In the genomic region with DNA sequence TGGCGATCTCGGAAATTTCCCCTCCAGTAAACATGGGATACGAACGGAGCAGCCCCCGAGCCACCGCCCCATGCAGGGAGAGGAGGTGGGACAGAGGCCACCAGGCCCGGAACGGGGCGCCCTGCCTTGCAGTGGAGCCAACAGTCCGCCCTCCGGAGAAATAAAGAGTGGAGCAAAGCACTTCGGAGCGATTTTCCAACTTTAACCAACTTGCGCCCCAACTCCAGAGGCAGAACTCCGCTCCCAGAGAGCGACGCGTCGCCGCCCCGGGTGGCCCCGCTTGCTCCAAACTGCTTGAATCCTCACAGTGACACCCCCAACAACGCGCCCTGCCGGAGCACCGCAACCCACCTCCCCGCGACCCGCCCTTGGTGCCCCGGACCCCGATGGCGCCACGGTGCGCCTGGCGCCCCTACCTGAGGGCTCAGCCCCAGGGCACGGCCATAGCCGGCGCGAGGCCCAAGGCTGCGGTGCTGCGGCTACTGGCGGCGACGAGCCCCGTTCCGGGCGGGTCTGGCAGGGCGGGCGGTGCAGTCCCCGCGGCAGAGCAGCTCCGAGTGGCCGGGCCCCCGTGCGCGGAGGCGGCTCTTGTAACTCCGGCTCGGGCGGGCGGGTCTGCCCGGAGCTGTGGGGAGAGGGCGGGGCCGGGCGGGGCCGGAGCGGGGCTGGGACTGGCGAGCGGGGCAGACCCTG, we compare ENCODE assay signal across 1 cellular context.
TF ChIP-seq lines count a peak whose summit lies in the region.

A gene with protein sequence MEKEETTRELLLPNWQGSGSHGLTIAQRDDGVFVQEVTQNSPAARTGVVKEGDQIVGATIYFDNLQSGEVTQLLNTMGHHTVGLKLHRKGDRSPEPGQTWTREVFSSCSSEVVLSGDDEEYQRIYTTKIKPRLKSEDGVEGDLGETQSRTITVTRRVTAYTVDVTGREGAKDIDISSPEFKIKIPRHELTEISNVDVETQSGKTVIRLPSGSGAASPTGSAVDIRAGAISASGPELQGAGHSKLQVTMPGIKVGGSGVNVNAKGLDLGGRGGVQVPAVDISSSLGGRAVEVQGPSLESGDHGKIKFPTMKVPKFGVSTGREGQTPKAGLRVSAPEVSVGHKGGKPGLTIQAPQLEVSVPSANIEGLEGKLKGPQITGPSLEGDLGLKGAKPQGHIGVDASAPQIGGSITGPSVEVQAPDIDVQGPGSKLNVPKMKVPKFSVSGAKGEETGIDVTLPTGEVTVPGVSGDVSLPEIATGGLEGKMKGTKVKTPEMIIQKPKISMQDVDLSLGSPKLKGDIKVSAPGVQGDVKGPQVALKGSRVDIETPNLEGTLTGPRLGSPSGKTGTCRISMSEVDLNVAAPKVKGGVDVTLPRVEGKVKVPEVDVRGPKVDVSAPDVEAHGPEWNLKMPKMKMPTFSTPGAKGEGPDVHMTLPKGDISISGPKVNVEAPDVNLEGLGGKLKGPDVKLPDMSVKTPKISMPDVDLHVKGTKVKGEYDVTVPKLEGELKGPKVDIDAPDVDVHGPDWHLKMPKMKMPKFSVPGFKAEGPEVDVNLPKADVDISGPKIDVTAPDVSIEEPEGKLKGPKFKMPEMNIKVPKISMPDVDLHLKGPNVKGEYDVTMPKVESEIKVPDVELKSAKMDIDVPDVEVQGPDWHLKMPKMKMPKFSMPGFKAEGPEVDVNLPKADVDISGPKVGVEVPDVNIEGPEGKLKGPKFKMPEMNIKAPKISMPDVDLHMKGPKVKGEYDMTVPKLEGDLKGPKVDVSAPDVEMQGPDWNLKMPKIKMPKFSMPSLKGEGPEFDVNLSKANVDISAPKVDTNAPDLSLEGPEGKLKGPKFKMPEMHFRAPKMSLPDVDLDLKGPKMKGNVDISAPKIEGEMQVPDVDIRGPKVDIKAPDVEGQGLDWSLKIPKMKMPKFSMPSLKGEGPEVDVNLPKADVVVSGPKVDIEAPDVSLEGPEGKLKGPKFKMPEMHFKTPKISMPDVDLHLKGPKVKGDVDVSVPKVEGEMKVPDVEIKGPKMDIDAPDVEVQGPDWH (N-terminal part only) (minus strand): TSS at position 563 of the 693 bp plus-strand sequence. CDS start 10,708 bp downstream, outside the sequence.

TF ChIP-seq in SK-N-SH treated with all-trans-retinoic acid at 6 μM for 48 hours, 23 proteins besides CTCF, POLR2A, EP300 and RAD21 (continued from another document):
- TF ChIP-seq, protein P1, sequence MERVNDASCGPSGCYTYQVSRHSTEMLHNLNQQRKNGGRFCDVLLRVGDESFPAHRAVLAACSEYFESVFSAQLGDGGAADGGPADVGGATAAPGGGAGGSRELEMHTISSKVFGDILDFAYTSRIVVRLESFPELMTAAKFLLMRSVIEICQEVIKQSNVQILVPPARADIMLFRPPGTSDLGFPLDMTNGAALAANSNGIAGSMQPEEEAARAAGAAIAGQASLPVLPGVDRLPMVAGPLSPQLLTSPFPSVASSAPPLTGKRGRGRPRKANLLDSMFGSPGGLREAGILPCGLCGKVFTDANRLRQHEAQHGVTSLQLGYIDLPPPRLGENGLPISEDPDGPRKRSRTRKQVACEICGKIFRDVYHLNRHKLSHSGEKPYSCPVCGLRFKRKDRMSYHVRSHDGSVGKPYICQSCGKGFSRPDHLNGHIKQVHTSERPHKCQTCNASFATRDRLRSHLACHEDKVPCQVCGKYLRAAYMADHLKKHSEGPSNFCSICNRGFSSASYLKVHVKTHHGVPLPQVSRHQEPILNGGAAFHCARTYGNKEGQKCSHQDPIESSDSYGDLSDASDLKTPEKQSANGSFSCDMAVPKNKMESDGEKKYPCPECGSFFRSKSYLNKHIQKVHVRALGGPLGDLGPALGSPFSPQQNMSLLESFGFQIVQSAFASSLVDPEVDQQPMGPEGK (CRISPR knock-in tag; IDR thresholded peaks at IDR 0.05; ENCODE audit: borderline replicate concordance) = no peak
- TF ChIP-seq, protein P2, sequence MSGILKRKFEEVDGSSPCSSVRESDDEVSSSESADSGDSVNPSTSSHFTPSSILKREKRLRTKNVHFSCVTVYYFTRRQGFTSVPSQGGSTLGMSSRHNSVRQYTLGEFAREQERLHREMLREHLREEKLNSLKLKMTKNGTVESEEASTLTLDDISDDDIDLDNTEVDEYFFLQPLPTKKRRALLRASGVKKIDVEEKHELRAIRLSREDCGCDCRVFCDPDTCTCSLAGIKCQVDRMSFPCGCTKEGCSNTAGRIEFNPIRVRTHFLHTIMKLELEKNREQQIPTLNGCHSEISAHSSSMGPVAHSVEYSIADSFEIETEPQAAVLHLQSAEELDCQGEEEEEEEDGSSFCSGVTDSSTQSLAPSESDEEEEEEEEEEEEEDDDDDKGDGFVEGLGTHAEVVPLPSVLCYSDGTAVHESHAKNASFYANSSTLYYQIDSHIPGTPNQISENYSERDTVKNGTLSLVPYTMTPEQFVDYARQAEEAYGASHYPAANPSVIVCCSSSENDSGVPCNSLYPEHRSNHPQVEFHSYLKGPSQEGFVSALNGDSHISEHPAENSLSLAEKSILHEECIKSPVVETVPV (CRISPR knock-in tag; IDR thresholded peaks at IDR 0.05) = no peak
- TF ChIP-seq ESRRG (CRISPR knock-in tag; IDR thresholded peaks at IDR 0.05) (no peak), PPARA (CRISPR knock-in tag; IDR thresholded peaks at IDR 0.05; ENCODE audit: borderline replicate concordance) (no peak), ISL1 (CRISPR knock-in tag; IDR thresholded peaks at IDR 0.05) (no peak)
